ENCODE assay signal across 16 cellular contexts in the genomic region with DNA sequence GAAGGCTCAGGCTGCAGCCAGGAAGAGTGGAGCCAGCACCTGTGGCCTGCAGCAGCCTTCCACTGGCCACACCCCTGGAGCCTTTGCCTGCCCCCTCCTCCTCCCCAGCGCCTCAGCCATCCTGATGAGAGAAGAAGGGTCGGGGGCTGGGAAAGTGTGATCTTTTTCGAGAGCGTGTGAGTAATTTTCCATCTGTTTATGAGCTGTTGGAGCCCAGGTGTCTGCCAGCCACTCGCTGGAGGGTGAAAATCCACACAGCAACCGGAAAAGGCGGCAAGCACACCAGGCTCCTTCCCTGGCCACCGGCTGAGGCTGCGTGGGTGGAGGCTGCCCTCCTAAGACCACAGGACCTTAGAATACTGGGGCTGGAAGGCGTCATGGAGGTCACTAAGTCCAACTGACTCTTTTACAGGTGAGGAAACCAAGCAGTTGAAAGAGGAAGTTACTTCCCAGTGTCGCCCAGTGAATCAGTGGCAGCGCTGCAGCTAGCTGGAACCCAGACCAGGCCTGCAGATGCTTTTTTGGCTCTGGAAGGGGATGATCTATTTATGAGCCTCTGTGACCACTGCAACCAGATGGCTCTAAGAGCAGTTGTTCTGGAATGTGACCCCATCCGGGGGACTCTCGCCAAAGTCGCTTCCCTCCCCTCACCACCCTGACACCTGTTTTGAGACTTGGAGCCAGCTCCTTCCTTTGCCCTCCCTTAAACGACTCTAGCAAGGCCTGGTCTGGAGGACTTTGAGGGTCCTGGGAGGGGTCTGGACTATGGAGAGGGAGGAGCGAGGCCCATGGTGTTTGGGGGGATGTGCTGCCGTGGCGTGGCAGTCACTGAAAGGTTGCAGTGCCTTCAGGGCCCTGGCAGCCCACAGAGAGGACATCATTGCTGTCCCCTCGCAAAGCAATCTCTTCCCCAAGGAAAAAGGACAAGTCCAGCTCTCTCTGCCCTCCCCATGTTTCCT. TPM values are rescaled to one million over a fixed set of nuclear protein-coding genes. Genes with fewer than 3 reads are reported as not detected.
DNase-seq lines count a peak whose midpoint lies in the region; ATAC-seq and TF ChIP-seq lines count a peak whose summit lies in the region.
"Had no signal": no experiment of that assay in that cellular context is flagged by ENCODE, and none has a peak within 500 bp of the region (broad histone marks: within the 10 kb centered on the region; RNA-seq: fewer than 3 reads in every experiment).

No MANE protein-coding gene starts in this region.

- TF ChIP-seq POLR2A in transverse colon (IDR thresholded peaks at IDR 0.05), result no peak

- TF ChIP-seq EP300 in transverse colon (IDR thresholded peaks at IDR 0.05; ENCODE audit: low read depth), result no peak

- ATAC-seq in left cardiac atrium (peak; percentile 29 to 56), Right ventricle myocardium inferior (no peak), thoracic aorta (ENCODE audit: insufficient number of reproducible peaks, low FRiP score, low read depth) (no peak), HG03175 (IDR thresholded peaks at IDR 0.05; ENCODE audit: unreplicated experiment) (no peak)
- ATAC-seq: gastrocnemius medialis had no signal

- H3K36me3 ChIP-seq in thoracic aorta (peaks cover 21% of the 10 kb centered on the region), transverse colon (no peaks in the 10 kb centered on the region)
- H3K36me3 ChIP-seq: gastrocnemius medialis, uterus had no signal

- H3K9me3 ChIP-seq in iPS-18c (ENCODE audit: control insufficient read depth, insufficient read depth, low read length) (peaks cover 2% of the 10 kb centered on the region), thoracic aorta (no peaks in the 10 kb centered on the region), transverse colon (no peaks in the 10 kb centered on the region)
- H3K9me3 ChIP-seq: gastrocnemius medialis, uterus had no signal

- H3K27ac ChIP-seq in thoracic aorta, result peak overlapping the region; percentile 22 to 43
- H3K27ac ChIP-seq in transverse colon, result no peak overlapping the region
- H3K27ac ChIP-seq: gastrocnemius medialis, uterus had no signal

- H3K4me3 ChIP-seq in iPS-18c (ENCODE audit: insufficient read depth, low read depth, low read length) (peak overlapping the region; percentile 3; the same call in 1 of the 2 replicates), thoracic aorta (no peak overlapping the region), transverse colon (no peak overlapping the region)
- H3K4me3 ChIP-seq: gastrocnemius medialis, smooth muscle cell, uterus had no signal

- intact Hi-C loops in left cardiac atrium (cut with DNase I), result no loop called here
- intact Hi-C loops in Right ventricle myocardium inferior (cut with DNase I), result no loop called here
- intact Hi-C loops in transverse colon (cut with DNase I; ENCODE audit: low total_unique reads), result no loop called here

- peaks cover 0 to 32% of the 10 kb centered on the region in 2 donors for H3K4me1 ChIP-seq in thoracic aorta (ENCODE audit: control insufficient read depth in 1 of 2, low read depth in 2 of 2)
- no peaks in the 10 kb centered on the region for H3K4me1 ChIP-seq in transverse colon
- H3K4me1 ChIP-seq: gastrocnemius medialis, uterus had no signal

- in situ Hi-C loops in transverse colon (cut with MboI; ENCODE audit: low pct_ligation_motif_present in 1 of 4, low pct_unique_long_range_greater_than_20kb in 1 of 4, low sequenced_read_pairs in 3 of 4), result no loop called here

- no peaks in the 10 kb centered on the region for H3K27me3 ChIP-seq in thoracic aorta (replicated peaks; ENCODE audit: insufficient read depth)
- H3K27me3 ChIP-seq in transverse colon, result no peaks in the 10 kb centered on the region
- H3K27me3 ChIP-seq: gastrocnemius medialis, uterus had no signal

- DNase-seq in left cardiac atrium (no peak), Right ventricle myocardium inferior (ENCODE audit: missing footprints) (no peak), NCI-H446 treated with DMSO at 0.1 percent for 48 hours (lab: John Stamatoyannopoulos, UW) (peak; percentile 5), thoracic aorta (ENCODE audit: low spot score) (no peak), transverse colon (no peak), activated T-cell treated with anti-CD3 and anti-CD28 coated beads for 4 hours (no peak)
- DNase-seq: activated CD4-positive, alpha-beta T cell treated with anti-CD3 and anti-CD28 coated beads, Interleukin-2, amount 50 U/mL, for 1 hour; cerebellar nuclear complex; gastrocnemius medialis; midbrain; stimulated activated naive B cell treated with anti-CD40 and anti-IgM and Interleukin-4, amounts not matched to agents 10 μg/mL and 1 μg/mL and 100 μg/mL, for 72 hours; uterus had no signal

- WGBS in transverse colon (ENCODE audit: low coverage in 1 of 2), 2 donors, result 61 to 100% methylated on average over 1 to 20 of the region's 20 CpGs

- no peak for TF ChIP-seq CTCF in thoracic aorta (IDR thresholded peaks at IDR 0.05)
- TF ChIP-seq CTCF in transverse colon (IDR thresholded peaks at IDR 0.05), result no peak

RNA-seq across cellular contexts. Expression of a gene that starts 54.5 kb away (rescaled TPM):
- 1 to 10 TPM; 6.0 to 6.1 TPM for total RNA-seq in left cardiac atrium
- 4.1 TPM for total RNA-seq in Right ventricle myocardium inferior
- total RNA-seq in thoracic aorta, result 10 to 100 TPM; 76.6 to 99.0 TPM
- total RNA-seq in transverse colon, result 1 to 10 TPM in 1 of 4 donors, under 1 TPM in 1, not detected in 2; 0.41 to 1.6 TPM
- total RNA-seq: HT1080 had no signal

Comparison
In these comparisons a context has a peak if more than half of its experiments do, and no peak if none do; other contexts are left out.
1. ATAC-seq: peak in left cardiac atrium (2 of 2); none in Right ventricle myocardium inferior (single experiment), thoracic aorta (single experiment) and HG03175 (single experiment).
2. H3K27ac ChIP-seq: peak in thoracic aorta (2 of 2); none in transverse colon (0 of 4).
3. RNA of a gene that starts 54.5 kb away (total RNA-seq): 76.6 to 99.0 TPM in thoracic aorta; 6.0 to 6.1 TPM in left cardiac atrium, 4.1 TPM in Right ventricle myocardium inferior (single experiment) and 0.41 to 1.6 TPM in transverse colon; every median in the first group is over 10 times any median in the second.